Comparison of ENCODE assay signal across 11 cellular contexts in genomic region chr17:41324180-41325075, GRCh38. TPM values are rescaled to one million over a fixed set of nuclear protein-coding genes. Genes with fewer than 3 reads are reported as not detected.
DNase-seq lines count a peak whose midpoint lies in the region; ATAC-seq and TF ChIP-seq lines count a peak whose summit lies in the region.
"Had no signal": no experiment of that assay in that cellular context is flagged by ENCODE, and none has a peak within 500 bp of the region (broad histone marks: within the 10 kb centered on the region; RNA-seq: fewer than 3 reads in every experiment).

No MANE protein-coding gene starts in this region.

- peaks cover 9% of the 10 kb centered on the region for H3K4me1 Mint-ChIP-seq in nephron progenitor cell
- H3K4me1 Mint-ChIP-seq in natural killer cell treated with Interleukin-12 subunit alpha and Interleukin-12 subunit beta and Interleukin-15 and Interleukin-18, amount 100 ng/mL, for 72 hours (ENCODE audit: low read depth in 2 of 2), result no peaks in the 10 kb centered on the region

- H3K4me3 ChIP-seq in breast epithelium, result no peak overlapping the region

- TF ChIP-seq EP300 in Ishikawa (IDR thresholded peaks at IDR 0.05; ENCODE audit: borderline replicate concordance), result no peak

- TF ChIP-seq POLR2A in breast epithelium (IDR thresholded peaks at IDR 0.05), result no peak

- no peaks in the 10 kb centered on the region for H3K4me1 ChIP-seq in breast epithelium

- TF ChIP-seq CTCF in breast epithelium (IDR thresholded peaks at IDR 0.05) (peak in 2 of 3 donors; percentile 31 to 58), nephron progenitor cell (IDR thresholded peaks at IDR 0.05) (peak; percentile 8)

- H3K27ac ChIP-seq in breast epithelium, result peak overlapping the region in 1 of 2 donors; percentile 50

- intact Hi-C loops in breast epithelium (cut with DNase I; ENCODE audit: low total_unique reads), result no loop called here

- peak; percentile 47 for TF ChIP-seq RAD21 in Ishikawa (IDR thresholded peaks at IDR 0.05; ENCODE audit: low read depth)

- ATAC-seq in GM19324 (IDR thresholded peaks at IDR 0.05; ENCODE audit: low FRiP score, unreplicated experiment), result no peak
- no peak for ATAC-seq in natural killer cell treated with Interleukin-12 subunit alpha and Interleukin-12 subunit beta and Interleukin-15 and Interleukin-18, amount 100 ng/mL, for 72 hours

- H3K9me3 ChIP-seq in breast epithelium, result peaks cover 0 to 12% of the 10 kb centered on the region in 2 donors

- peaks cover 16% of the 10 kb centered on the region for H3K9me3 Mint-ChIP-seq in nephron progenitor cell
- no peaks in the 10 kb centered on the region for H3K9me3 Mint-ChIP-seq in natural killer cell treated with Interleukin-12 subunit alpha and Interleukin-12 subunit beta and Interleukin-15 and Interleukin-18, amount 100 ng/mL, for 72 hours

- no peak overlapping the region for H3K4me3 Mint-ChIP-seq in nephron progenitor cell
- no peak overlapping the region for H3K4me3 Mint-ChIP-seq in natural killer cell treated with Interleukin-12 subunit alpha and Interleukin-12 subunit beta and Interleukin-15 and Interleukin-18, amount 100 ng/mL, for 72 hours

- DNase-seq in NCI-H1417 (lab: John Stamatoyannopoulos, UW) (peak in 2 of 3 experiments; percentile 10 to 41), NCI-H1417 treated with DMSO at 0.1 percent for 48 hours (lab: John Stamatoyannopoulos, UW) (no peak), breast epithelium (ENCODE audit: low spot score in 2 of 2) (peak in 1 of 2 donors; percentile 66), nephron progenitor cell (no peak), HUDEP-2 (lab: John Stamatoyannopoulos, UW; ENCODE audit: unreplicated experiment in 76 of 76) (no peak)
- DNase-seq in natural killer cell treated with Interleukin-12 subunit alpha and Interleukin-12 subunit beta and Interleukin-15 and Interleukin-18, amount 100 ng/mL, for 72 hours (ENCODE audit: low spot score), result no peak

- peaks cover 5% of the 10 kb centered on the region for H3K36me3 Mint-ChIP-seq in nephron progenitor cell (ENCODE audit: low read depth)
- H3K36me3 Mint-ChIP-seq in natural killer cell treated with Interleukin-12 subunit alpha and Interleukin-12 subunit beta and Interleukin-15 and Interleukin-18, amount 100 ng/mL, for 72 hours, result peaks cover 6% of the 10 kb centered on the region

- no peaks in the 10 kb centered on the region for H3K27me3 ChIP-seq in breast epithelium

- peaks cover 6% of the 10 kb centered on the region for H3K27me3 Mint-ChIP-seq in nephron progenitor cell (ENCODE audit: low read depth, poor library complexity)
- no peaks in the 10 kb centered on the region for H3K27me3 Mint-ChIP-seq in natural killer cell treated with Interleukin-12 subunit alpha and Interleukin-12 subunit beta and Interleukin-15 and Interleukin-18, amount 100 ng/mL, for 72 hours

- no peaks in the 10 kb centered on the region for H3K36me3 ChIP-seq in breast epithelium

- H3K27ac Mint-ChIP-seq in nephron progenitor cell, result no peak overlapping the region
- no peak overlapping the region for H3K27ac Mint-ChIP-seq in natural killer cell treated with Interleukin-12 subunit alpha and Interleukin-12 subunit beta and Interleukin-15 and Interleukin-18, amount 100 ng/mL, for 72 hours

TF ChIP-seq in Ishikawa, 13 proteins besides CTCF, POLR2A, EP300 and RAD21:
- TF ChIP-seq YY1 (IDR thresholded peaks at IDR 0.05; ENCODE audit: low read depth) (no peak), FOXM1 (IDR thresholded peaks at IDR 0.05; ENCODE audit: borderline replicate concordance, low read depth) (no peak), ZBTB7A (IDR thresholded peaks at IDR 0.05; ENCODE audit: low read depth) (no peak), CREB1 (IDR thresholded peaks at IDR 0.05; ENCODE audit: low read depth) (no peak)
TF ChIP-seq in Ishikawa: peak in this region for 0.

RNA-seq across cellular contexts. Expression of gene KRTAP17-1, which starts 8.9 kb away (rescaled TPM):
- total RNA-seq in breast epithelium, result not detected
- not detected for total RNA-seq in natural killer cell treated with Interleukin-12 subunit alpha and Interleukin-12 subunit beta and Interleukin-15 and Interleukin-18, amount 100 ng/mL, for 72 hours
- total RNA-seq: activated CD8-positive, alpha-beta memory T cell treated with anti-CD3 and anti-CD28 coated beads for 36 hours; LHCN-M2; subcutaneous adipose tissue had no signal

RNA-seq across cellular contexts. Expression of gene KRTAP16-1, which starts 15.3 kb away (rescaled TPM):
- total RNA-seq in breast epithelium, result not detected
- not detected for total RNA-seq in natural killer cell treated with Interleukin-12 subunit alpha and Interleukin-12 subunit beta and Interleukin-15 and Interleukin-18, amount 100 ng/mL, for 72 hours
- total RNA-seq: activated CD8-positive, alpha-beta memory T cell treated with anti-CD3 and anti-CD28 coated beads for 36 hours; LHCN-M2; subcutaneous adipose tissue had no signal

RNA-seq across cellular contexts. Expression of gene KRTAP29-1, which starts 21.8 kb away (rescaled TPM):
- total RNA-seq in breast epithelium, result not detected
- total RNA-seq in natural killer cell treated with Interleukin-12 subunit alpha and Interleukin-12 subunit beta and Interleukin-15 and Interleukin-18, amount 100 ng/mL, for 72 hours, result not detected
- total RNA-seq: activated CD8-positive, alpha-beta memory T cell treated with anti-CD3 and anti-CD28 coated beads for 36 hours; LHCN-M2; subcutaneous adipose tissue had no signal

RNA-seq across cellular contexts. Expression of gene KRT33A, which starts 26.2 kb away (rescaled TPM):
- total RNA-seq in breast epithelium, result not detected
- not detected for total RNA-seq in natural killer cell treated with Interleukin-12 subunit alpha and Interleukin-12 subunit beta and Interleukin-15 and Interleukin-18, amount 100 ng/mL, for 72 hours
- total RNA-seq: activated CD8-positive, alpha-beta memory T cell treated with anti-CD3 and anti-CD28 coated beads for 36 hours; LHCN-M2; subcutaneous adipose tissue had no signal

RNA-seq across cellular contexts. Expression of gene KRT33B, which starts 45.2 kb away (rescaled TPM):
- not detected for total RNA-seq in breast epithelium
- total RNA-seq in natural killer cell treated with Interleukin-12 subunit alpha and Interleukin-12 subunit beta and Interleukin-15 and Interleukin-18, amount 100 ng/mL, for 72 hours, result not detected
- total RNA-seq: activated CD8-positive, alpha-beta memory T cell treated with anti-CD3 and anti-CD28 coated beads for 36 hours; LHCN-M2; subcutaneous adipose tissue had no signal

Comparison
In these comparisons a context has a peak if more than half of its experiments do, and no peak if none do; other contexts are left out.
1. DNase-seq: peak in NCI-H1417 (2 of 3); none in NCI-H1417 treated with DMSO at 0.1 percent for 48 hours (single experiment), nephron progenitor cell (single experiment), HUDEP-2 (0 of 76) and natural killer cell treated with Interleukin-12 subunit alpha and Interleukin-12 subunit beta and Interleukin-15 and Interleukin-18, amount 100 ng/mL, for 72 hours (single experiment).